Comparison of ENCODE assay signal across 8 cellular contexts in the genomic region with DNA sequence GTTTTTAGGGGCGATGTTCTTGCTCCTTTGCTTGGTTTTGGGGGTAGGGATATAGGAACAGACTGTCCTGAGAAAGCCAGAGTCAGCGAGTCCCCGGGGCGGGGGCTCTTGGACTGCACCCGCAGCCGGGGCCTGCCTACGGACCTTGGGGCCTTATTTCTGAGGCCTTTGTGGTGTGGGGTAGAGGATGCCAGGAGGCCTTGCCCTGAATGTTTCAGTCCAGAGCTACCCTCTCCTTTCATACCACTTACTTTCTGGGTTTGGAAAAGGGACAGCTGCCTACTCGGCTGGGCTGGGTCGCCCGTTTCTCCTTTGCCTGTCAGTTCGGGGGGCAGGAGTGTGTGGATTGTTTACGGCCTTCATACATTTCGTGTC. TPM values are rescaled to one million over a fixed set of nuclear protein-coding genes. Genes with fewer than 3 reads are reported as not detected.
DNase-seq lines count a peak whose midpoint lies in the region; ATAC-seq, FAIRE-seq and TF ChIP-seq lines count a peak whose summit lies in the region.

No MANE protein-coding gene starts in this region.

- H3K27ac ChIP-seq in K562 (ENCODE audit: extremely low read depth, low read depth, low read length) = peak overlapping the region; percentile 96
- peak overlapping the region; percentile 91 for H3K27ac ChIP-seq in suprapubic skin

- H3K9me3 ChIP-seq in K562 (replicated peaks; ENCODE audit: control insufficient read depth, insufficient read depth, low read depth, low read length) (no peaks in the 10 kb centered on the region), suprapubic skin (no peaks in the 10 kb centered on the region)

- TF ChIP-seq RAD21 in K562 (CRISPR knock-in tag; conservative IDR thresholded peaks at IDR 0.05 in 1 of 2, IDR thresholded peaks at IDR 0.05 in 1 of 2) = no peak

- H3K4me2 ChIP-seq in K562 (ENCODE audit: insufficient read depth, low read length) = peak overlapping the region; percentile 94

- H3K4me3 ChIP-seq in GM12864 (ENCODE audit: low read depth, low read length) = peak overlapping the region; percentile 62
- H3K4me3 ChIP-seq in K562 = peak overlapping the region; percentile 86
- peak overlapping the region; percentile 72 for H3K4me3 ChIP-seq in suprapubic skin

- TF ChIP-seq CTCF in GM12864 (IDR thresholded peaks at IDR 0.05; ENCODE audit: low read depth, low read length, missing control alignments) (no peak), K562 (IDR thresholded peaks at IDR 0.05 in 2 of 3, conservative IDR thresholded peaks at IDR 0.05 in 1 of 3; ENCODE audit: insufficient read depth in 2 of 3, low read depth in 1 of 3, low read length in 3 of 3) (no peak), suprapubic skin (IDR thresholded peaks at IDR 0.05) (no peak)

- peaks cover 68% of the 10 kb centered on the region for H3K79me2 ChIP-seq in K562 (ENCODE audit: control insufficient read depth, insufficient read depth, low read length)

- no peak for FAIRE-seq in K562 (lab: Jason Lieb, UNC)

- no TSS peak for BruUV-seq in K562 (replicated peaks; lab: Mats Ljungman, UMichigan)

- H3K4me1 ChIP-seq in K562 (replicated peaks in 1 of 2; ENCODE audit: control insufficient read depth in 2 of 2, insufficient read depth in 2 of 2, low read length in 2 of 2) = peaks cover 4 to 6% of the 10 kb centered on the region in 2 experiments; a peak in 4 of 5 replicates
- H3K4me1 ChIP-seq in suprapubic skin = peaks cover 33% of the 10 kb centered on the region

- in situ Hi-C loops in K562 (cut with MboI) = no loop called here

- intact Hi-C loops in K562 (cut with micrococcal nuclease) (loop anchor here (5.0 kb wide), 1 partner anchor 145 kb away; no protein-coding TSS in a partner anchor), left colon (cut with DNase I, micrococcal nuclease) (no loop called here)

- CTCF ChIA-PET in K562 (lab: Yijun Ruan, JAX; ENCODE audit: low intra/inter-chr PET ratio) = no interaction called here

- peaks cover 7% of the 10 kb centered on the region; the same call in 2 of the 3 replicates for H3K36me3 ChIP-seq in K562 (ENCODE audit: control insufficient read depth, insufficient read depth, low read length)
- H3K36me3 ChIP-seq in suprapubic skin = no peaks in the 10 kb centered on the region

- H3K9me1 ChIP-seq in K562 (ENCODE audit: control insufficient read depth, insufficient read depth, low read length) = no peaks in the 10 kb centered on the region

- TF ChIP-seq POLR2A in K562 (conservative IDR thresholded peaks at IDR 0.05) = no peak
- TF ChIP-seq POLR2A in suprapubic skin (IDR thresholded peaks at IDR 0.05) = no peak

- TF ChIP-seq EP300 in K562 (IDR thresholded peaks at IDR 0.05; ENCODE audit: low read length) (no peak), suprapubic skin (IDR thresholded peaks at IDR 0.05) (no peak)

- 0% methylated on average over 9 of the region's 13 CpGs for WGBS in K562 (ENCODE audit: insufficient coverage, low coverage, missing lambda C conversion rate)
- 1% methylated on average over 9 of the region's 13 CpGs for WGBS in suprapubic skin

- DNase-seq in GM12864 (ENCODE audit: low read depth) (no peak), LoVo (ENCODE audit: low spot score) (peak; percentile 12), K562 (ENCODE audit: extremely low read depth in 1 of 4, low spot score in 3 of 4) (no peak), left colon (no peak), suprapubic skin (ENCODE audit: low spot score in 2 of 2) (no peak), DMS153 treated with DMSO at 0.1 percent for 48 hours (lab: John Stamatoyannopoulos, UW; ENCODE audit: unreplicated experiment) (no peak), COLO668 (lab: John Stamatoyannopoulos, UW; ENCODE audit: unreplicated experiment) (no peak)

- POLR2A ChIA-PET in K562 (lab: Yijun Ruan, JAX) = interaction anchor here (0.6 to 3.4 kb wide), 8 partner anchors 9 to 869 kb away, joined by 3 to 15 read pairs (median 7); partner anchors contain the start of gene PTGR2

- H3K27me3 ChIP-seq in K562 (ENCODE audit: control insufficient read depth in 2 of 2, insufficient read depth in 2 of 2, low read length in 2 of 2) = no peaks in the 10 kb centered on the region
- no peaks in the 10 kb centered on the region for H3K27me3 ChIP-seq in suprapubic skin

- peak overlapping the region; percentile 92; the same call in 1 of the 2 replicates for H2AFZ ChIP-seq in K562 (ENCODE audit: low read depth, low read length)

- no peaks in the 10 kb centered on the region for H4K20me1 ChIP-seq in K562 (replicated peaks; ENCODE audit: control insufficient read depth, insufficient read depth, low read length)

- peak; percentile 22 for ATAC-seq in GM21737 (IDR thresholded peaks at IDR 0.05; ENCODE audit: unreplicated experiment)
- peak; percentile 52 for ATAC-seq in K562
- ATAC-seq in left colon = peak; percentile 49

- peak overlapping the region; percentile 90 to 96 for H3K9ac ChIP-seq in K562 (ENCODE audit: insufficient read depth in 1 of 2, low read depth in 2 of 2, low read length in 2 of 2)

TF ChIP-seq in K562, 482 proteins besides CTCF, POLR2A, EP300 and RAD21 (continues in another document):
- no peak for TF ChIP-seq PCBP1 (IDR thresholded peaks at IDR 0.05; ENCODE audit: low read depth, low read length, poor library complexity, severe bottlenecking)
- no peak for TF ChIP-seq ETS1 (conservative IDR thresholded peaks at IDR 0.05; ENCODE audit: control insufficient read depth, low read depth, low read length)
- TF ChIP-seq TAF9B (IDR thresholded peaks at IDR 0.05; ENCODE audit: partially characterized antibody) = no peak
- TF ChIP-seq HNRNPLL (IDR thresholded peaks at IDR 0.05; ENCODE audit: low read depth, low read length, poor library complexity, severe bottlenecking) = no peak
- TF ChIP-seq, protein P1, sequence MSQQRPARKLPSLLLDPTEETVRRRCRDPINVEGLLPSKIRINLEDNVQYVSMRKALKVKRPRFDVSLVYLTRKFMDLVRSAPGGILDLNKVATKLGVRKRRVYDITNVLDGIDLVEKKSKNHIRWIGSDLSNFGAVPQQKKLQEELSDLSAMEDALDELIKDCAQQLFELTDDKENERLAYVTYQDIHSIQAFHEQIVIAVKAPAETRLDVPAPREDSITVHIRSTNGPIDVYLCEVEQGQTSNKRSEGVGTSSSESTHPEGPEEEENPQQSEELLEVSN (IDR thresholded peaks at IDR 0.05; ENCODE audit: borderline replicate concordance in 1 of 2, extremely low read depth in 1 of 2, insufficient read depth in 1 of 2, insufficient read length in 1 of 2, low read depth in 1 of 2, low read length in 1 of 2, poor library complexity in 1 of 2, severe bottlenecking in 1 of 2) = no peak

RNA-seq across cellular contexts. Expression of gene ZNF410, which starts 0.4 kb away (rescaled TPM):
- total RNA-seq in K562 (2011; cell fraction: chromatin; rRNA removed; ENCODE audit: low replicate concordance) = 82.2 and 124 TPM in 2 replicates
- 42.0 and 47.6 TPM in 2 replicates for total RNA-seq in K562 (2011; cell fraction: nucleolus; rRNA removed)
- total RNA-seq in K562 (2011; cell fraction: nucleoplasm; rRNA removed) = 76.8 and 107 TPM in 2 replicates
- total RNA-seq in K562 (2014; rRNA removed) (25.9 and 26.2 TPM in 2 replicates), K562 (2014; rRNA removed; fragmentation: Illumina TruSeq; extraction: Trizol) (42.0 and 46.1 TPM in 2 replicates), K562 (2015; rRNA removed; fragmentation: Illumina TruSeq; extraction: Trizol) (35.9 and 38.7 TPM in 2 replicates), K562 (2021) (28.2 and 30.0 TPM in 2 replicates), left colon (10 to 100 TPM; 40.1 to 40.2 TPM), suprapubic skin (10 to 100 TPM; 51.9 to 71.2 (median 60.4) TPM)
- polyA plus RNA-seq in K562 (2011; rRNA removed) (30.1 and 44.4 TPM in 2 replicates), K562 (2014; fragmentation: Illumina TruSeq; extraction: Trizol) (35.3 and 36.9 TPM in 2 replicates), K562 (2014; fragmentation: Nextera tagmentation; extraction: Ambion mirVana) (10 to 100 TPM; 48.6 to 64.8 TPM), K562 (2014; rRNA removed) (20.5 and 29.1 TPM in 2 replicates)
- 13.9 and 19.9 TPM in 2 replicates for polyA plus RNA-seq in K562 (2011; cell fraction: cytosol; rRNA removed)
- 39.9 and 40.8 TPM in 2 replicates for polyA plus RNA-seq in K562 (2011; cell fraction: nucleus; rRNA removed)
- polyA plus RNA-seq in K562 (2012) = 23.1 and 27.2 TPM in 2 replicates
- polyA minus RNA-seq in K562 (2011; rRNA and poly(A)+ RNA removed) = 54.5 and 55.0 TPM in 2 replicates
- polyA minus RNA-seq in K562 (2011; cell fraction: cytosol; rRNA and poly(A)+ RNA removed) = 14.1 and 20.9 TPM in 2 replicates
- 26.0 and 43.7 TPM in 2 replicates for polyA minus RNA-seq in K562 (2011; cell fraction: nucleus; rRNA and poly(A)+ RNA removed)

RNA-seq across cellular contexts. Expression of gene PTGR2, which starts 35.5 kb away (rescaled TPM):
- total RNA-seq in K562 (2011; cell fraction: chromatin; rRNA removed; ENCODE audit: low replicate concordance) = 17.5 and 53.7 TPM in 2 replicates
- 9.3 and 11.4 TPM in 2 replicates for total RNA-seq in K562 (2011; cell fraction: nucleolus; rRNA removed)
- 25.7 and 35.0 TPM in 2 replicates for total RNA-seq in K562 (2011; cell fraction: nucleoplasm; rRNA removed)
- total RNA-seq in K562 (2014; rRNA removed) = 5.2 and 7.4 TPM in 2 replicates
- 11.0 and 11.1 TPM in 2 replicates for total RNA-seq in K562 (2014; rRNA removed; fragmentation: Illumina TruSeq; extraction: Trizol)
- total RNA-seq in K562 (2015; rRNA removed; fragmentation: Illumina TruSeq; extraction: Trizol) = 8.6 and 9.6 TPM in 2 replicates
- total RNA-seq in K562 (2021) = 8.8 and 9.4 TPM in 2 replicates
- polyA plus RNA-seq in K562 (2011; rRNA removed) = 15.9 and 23.0 TPM in 2 replicates
- 2.3 and 4.8 TPM in 2 replicates for polyA plus RNA-seq in K562 (2011; cell fraction: cytosol; rRNA removed)
- 8.3 and 14.0 TPM in 2 replicates for polyA plus RNA-seq in K562 (2011; cell fraction: nucleus; rRNA removed)
- polyA plus RNA-seq in K562 (2012) = 7.3 and 8.6 TPM in 2 replicates
- polyA plus RNA-seq in K562 (2014; fragmentation: Illumina TruSeq; extraction: Trizol) = 16.8 and 17.5 TPM in 2 replicates
- polyA plus RNA-seq in K562 (2014; fragmentation: Nextera tagmentation; extraction: Ambion mirVana) = 10 to 100 TPM; 13.0 to 20.1 TPM
- 12.2 and 13.0 TPM in 2 replicates for polyA plus RNA-seq in K562 (2014; rRNA removed)
- 14.2 and 15.6 TPM in 2 replicates for polyA minus RNA-seq in K562 (2011; rRNA and poly(A)+ RNA removed)
- polyA minus RNA-seq in K562 (2011; cell fraction: cytosol; rRNA and poly(A)+ RNA removed) = 3.5 and 3.9 TPM in 2 replicates
- 6.3 and 10.4 TPM in 2 replicates for polyA minus RNA-seq in K562 (2011; cell fraction: nucleus; rRNA and poly(A)+ RNA removed)
- total RNA-seq in left colon = 10 to 100 TPM; 14.7 to 16.0 TPM
- total RNA-seq in suprapubic skin = 10 to 100 TPM in 2 of 4 donors, 1 to 10 TPM in 2; 6.3 to 25.1 (median 10.3) TPM
